In genomic region chr11:57087966-57088365, GRCh38 we compare ENCODE assay signal across 21 cellular contexts.
"Had no signal": no experiment of that assay in that cellular context is flagged by ENCODE, and none has a peak within 500 bp of the region (broad histone marks: within the 10 kb centered on the region; RNA-seq: fewer than 3 reads in every experiment).

No MANE protein-coding gene starts in this region.

- H3K9ac ChIP-seq: KMS-11 had no signal

- DNase-seq: activated CD4-positive, alpha-beta T cell treated with anti-CD3 and anti-CD28 coated beads for 4 hours; activated CD8-positive, alpha-beta memory T cell treated with anti-CD3 and anti-CD28 coated beads, Interleukin-2, amount 50 U/mL, for 4 hours; activated CD8-positive, alpha-beta T cell treated with anti-CD3 and anti-CD28 coated beads for 36 hours; activated naive CD4-positive, alpha-beta T cell treated with anti-CD3 and anti-CD28 coated beads, Interleukin-2, amount 50 U/mL, for 16 hours; activated naive CD8-positive, alpha-beta T cell treated with anti-CD3 and anti-CD28 coated beads, Interleukin-2, amount 10 ng/mL, durations not matched to agents 7 days and 5 days; adrenal gland; MG63; MV-4-11; NCI-H1092 treated with DMSO at 0.1 percent for 48 hours; NCI-H1417 treated with DMSO at 0.1 percent for 48 hours; NCI-H1694 treated with DMSO at 0.1 percent for 48 hours; NCI-H2081; NCI-H2171; NCI-H2227 treated with DMSO at 0.1 percent for 48 hours; NCI-H446 treated with DMSO at 0.1 percent for 48 hours; NCI-H524 treated with DMSO at 0.1 percent for 48 hours; PC-3; SHP77 had no signal

- H3K36me3 ChIP-seq: adrenal gland, MG63, SJSA1 had no signal

- H3K4me3 ChIP-seq: adrenal gland, MG63, SJSA1 had no signal

- H3K27me3 ChIP-seq: adrenal gland, SJSA1 had no signal

- H3K36me3 Mint-ChIP-seq: activated naive CD8-positive, alpha-beta T cell treated with anti-CD3 and anti-CD28 coated beads, Interleukin-2, amount 10 ng/mL, durations not matched to agents 7 days and 5 days had no signal

- H3K4me1 ChIP-seq: adrenal gland, SJSA1 had no signal

- H3K27ac ChIP-seq: adrenal gland, KMS-11, SJSA1 had no signal

- H3K9me3 ChIP-seq: adrenal gland, MG63, SJSA1 had no signal

- H3K4me2 ChIP-seq: KMS-11 had no signal

- H3K9me3 Mint-ChIP-seq: activated CD8-positive, alpha-beta T cell treated with anti-CD3 and anti-CD28 coated beads for 36 hours; activated naive CD8-positive, alpha-beta T cell treated with anti-CD3 and anti-CD28 coated beads, Interleukin-2, amount 10 ng/mL, durations not matched to agents 7 days and 5 days; T-helper 1 cell treated with Interleukin-12 subunit alpha and Interleukin-12 subunit beta and Interleukin-4 antibody, amounts not matched to agents 30 μg/mL and 1 μg/mL, for 36 hours had no signal

- H3K4me3 Mint-ChIP-seq: activated CD8-positive, alpha-beta T cell treated with anti-CD3 and anti-CD28 coated beads for 36 hours; activated naive CD8-positive, alpha-beta T cell treated with anti-CD3 and anti-CD28 coated beads, Interleukin-2, amount 10 ng/mL, durations not matched to agents 7 days and 5 days; T-helper 1 cell treated with Interleukin-12 subunit alpha and Interleukin-12 subunit beta and Interleukin-4 antibody, amounts not matched to agents 30 μg/mL and 1 μg/mL, for 36 hours had no signal

- H3K27ac Mint-ChIP-seq: activated CD8-positive, alpha-beta T cell treated with anti-CD3 and anti-CD28 coated beads for 36 hours; activated naive CD8-positive, alpha-beta T cell treated with anti-CD3 and anti-CD28 coated beads, Interleukin-2, amount 10 ng/mL, durations not matched to agents 7 days and 5 days; T-helper 1 cell treated with Interleukin-12 subunit alpha and Interleukin-12 subunit beta and Interleukin-4 antibody, amounts not matched to agents 30 μg/mL and 1 μg/mL, for 36 hours had no signal

- H3K4me1 Mint-ChIP-seq: activated naive CD8-positive, alpha-beta T cell treated with anti-CD3 and anti-CD28 coated beads, Interleukin-2, amount 10 ng/mL, durations not matched to agents 7 days and 5 days had no signal
